ENCODE assay signal across 8 cellular contexts in genomic region chr16:10514369-10515055, GRCh38.
DNase-seq lines count a peak whose midpoint lies in the region; ATAC-seq and TF ChIP-seq lines count a peak whose summit lies in the region.

No MANE protein-coding gene starts in this region.

- no peak overlapping the region for H3K9ac ChIP-seq in PC-3 (ENCODE audit: low read length)

- no peaks in the 10 kb centered on the region for H3K79me2 ChIP-seq in PC-3 (ENCODE audit: low read length)

- POLR2A ChIA-PET in PC-3 (lab: Charles Lee; ENCODE audit: unreplicated experiment), result interaction anchor here (0.6 kb wide), 1 partner anchor 230 kb away, joined by 5 read pairs; no protein-coding TSS in a partner anchor

- peaks cover 7% of the 10 kb centered on the region for H3K27me3 Mint-ChIP-seq in activated naive CD8-positive, alpha-beta T cell treated with anti-CD3 and anti-CD28 coated beads for 36 hours

- H3K36me3 ChIP-seq in PC-3 (ENCODE audit: low read depth, low read length), result no peaks in the 10 kb centered on the region
- peaks cover 0 to 4% (median 0%) of the 10 kb centered on the region in 9 donors for H3K36me3 ChIP-seq in heart left ventricle

- no peaks in the 10 kb centered on the region for H3K27me3 ChIP-seq in PC-3 (ENCODE audit: low read length)
- H3K27me3 ChIP-seq in heart left ventricle, result no peaks in the 10 kb centered on the region

- H4K20me1 ChIP-seq in PC-3 (ENCODE audit: low read length), result no peaks in the 10 kb centered on the region

- ATAC-seq in PC-3 (no peak), heart left ventricle (peak; percentile 17 to 53 (median 30)), sciatic nerve (peak; percentile 73)

- CTCF ChIA-PET in PC-3 (lab: Charles Lee), result interaction anchor here (0.5 to 1.1 kb wide), 5 partner anchors 127 to 223 kb away, joined by 3 read pairs; no protein-coding TSS in a partner anchor

- H3K27ac ChIP-seq in PC-3 (ENCODE audit: low read length) (no peak overlapping the region), heart left ventricle (peak overlapping the region in 5 of 12 donors; percentile 8 to 71 (median 23))

- no peaks in the 10 kb centered on the region for H3K9me3 Mint-ChIP-seq in activated naive CD8-positive, alpha-beta T cell treated with anti-CD3 and anti-CD28 coated beads for 36 hours

- DNase-seq in Caki2 (ENCODE audit: low read depth) (peak; percentile 49), HS-27A (ENCODE audit: low read depth) (peak; percentile 5), PC-3 (peak; percentile 69), heart left ventricle (peak in 2 of 5 donors; percentile 31 to 45), sciatic nerve (ENCODE audit: low spot score) (no peak), mesenteric fat pad (ENCODE audit: low spot score) (no peak)
- peak; percentile 30 for DNase-seq in activated naive CD8-positive, alpha-beta T cell treated with anti-CD3 and anti-CD28 coated beads for 36 hours
- no peak for DNase-seq in activated CD4-positive, CD25-positive, alpha-beta regulatory T cell treated with anti-CD3 and anti-CD28 coated beads, Interleukin-2, amount 50 U/mL, for 72 hours

- H3K9me2 ChIP-seq in PC-3 (replicated peaks; ENCODE audit: low read length), result no peaks in the 10 kb centered on the region

- no peak for TF ChIP-seq POLR2A in heart left ventricle (IDR thresholded peaks at IDR 0.05)

- no peak overlapping the region for H3K27ac Mint-ChIP-seq in activated naive CD8-positive, alpha-beta T cell treated with anti-CD3 and anti-CD28 coated beads for 36 hours

- no peak overlapping the region for H2AFZ ChIP-seq in PC-3 (ENCODE audit: low read length)

- H3K4me1 ChIP-seq in PC-3 (ENCODE audit: insufficient read depth, low read length) (peaks cover 23% of the 10 kb centered on the region), heart left ventricle (peaks cover 3 to 15% (median 11%) of the 10 kb centered on the region in 12 donors)

- no peaks in the 10 kb centered on the region for H3K36me3 Mint-ChIP-seq in activated naive CD8-positive, alpha-beta T cell treated with anti-CD3 and anti-CD28 coated beads for 36 hours

- H3K4me2 ChIP-seq in PC-3 (ENCODE audit: low read length), result no peak overlapping the region

- H3F3A ChIP-seq in PC-3 (ENCODE audit: low read length, unreplicated experiment), result no peaks in the 10 kb centered on the region

- intact Hi-C loops in PC-3 (cut with micrococcal nuclease), result loop anchor here (1.0 to 10.0 kb wide), 4 partner anchors 63 to 400 kb away; no protein-coding TSS in a partner anchor
- intact Hi-C loops in heart left ventricle (cut with DNase I), result loop anchor here in 9 of 10 donors (1.0 to 10.0 kb wide), 10 partner anchors 222 to 408 kb away; no protein-coding TSS in a partner anchor
- intact Hi-C loops in sciatic nerve (cut with DNase I), result loop anchor here (5.0 kb wide), 2 partner anchors 223 to 403 kb away; no protein-coding TSS in a partner anchor

- no peak overlapping the region for H3K4me3 ChIP-seq in PC-3 (ENCODE audit: low read length)
- H3K4me3 ChIP-seq in heart left ventricle, result no peak overlapping the region

- WGBS in heart left ventricle, 4 donors, result 32 to 36% (median 33%) methylated on average over 6 of the region's 6 CpGs

- no peaks in the 10 kb centered on the region for H3K9me3 ChIP-seq in PC-3 (ENCODE audit: low read length)
- peaks cover 0 to 3% (median 0%) of the 10 kb centered on the region in 12 donors for H3K9me3 ChIP-seq in heart left ventricle

- peaks cover 2% of the 10 kb centered on the region for H3K4me1 Mint-ChIP-seq in activated naive CD8-positive, alpha-beta T cell treated with anti-CD3 and anti-CD28 coated beads for 36 hours

- no TSS peak for BruUV-seq in PC-3 (replicated peaks; lab: Mats Ljungman, UMichigan)

- peak; percentile 75 for TF ChIP-seq CTCF in PC-3 (conservative IDR thresholded peaks at IDR 0.05; ENCODE audit: low read depth, low read length)
- TF ChIP-seq CTCF in heart left ventricle (IDR thresholded peaks at IDR 0.05), result peak; percentile 41 to 78 (median 62)

- no peak overlapping the region for H3K4me3 Mint-ChIP-seq in activated naive CD8-positive, alpha-beta T cell treated with anti-CD3 and anti-CD28 coated beads for 36 hours

- in situ Hi-C loops in Caki2 (cut with HindIII; ENCODE audit: low pct_unique_long_range_greater_than_20kb, low sequenced_read_pairs), result no loop called here

Comparison
In these comparisons a context has a peak if more than half of its experiments do, and no peak if none do; other contexts are left out.
1. DNase-seq: peak in Caki2 (single experiment), HS-27A (single experiment), PC-3 (single experiment) and activated naive CD8-positive, alpha-beta T cell treated with anti-CD3 and anti-CD28 coated beads for 36 hours (single experiment); none in sciatic nerve (single experiment), mesenteric fat pad (single experiment) and activated CD4-positive, CD25-positive, alpha-beta regulatory T cell treated with anti-CD3 and anti-CD28 coated beads, Interleukin-2, amount 50 U/mL, for 72 hours (single experiment).